In the genomic region with DNA sequence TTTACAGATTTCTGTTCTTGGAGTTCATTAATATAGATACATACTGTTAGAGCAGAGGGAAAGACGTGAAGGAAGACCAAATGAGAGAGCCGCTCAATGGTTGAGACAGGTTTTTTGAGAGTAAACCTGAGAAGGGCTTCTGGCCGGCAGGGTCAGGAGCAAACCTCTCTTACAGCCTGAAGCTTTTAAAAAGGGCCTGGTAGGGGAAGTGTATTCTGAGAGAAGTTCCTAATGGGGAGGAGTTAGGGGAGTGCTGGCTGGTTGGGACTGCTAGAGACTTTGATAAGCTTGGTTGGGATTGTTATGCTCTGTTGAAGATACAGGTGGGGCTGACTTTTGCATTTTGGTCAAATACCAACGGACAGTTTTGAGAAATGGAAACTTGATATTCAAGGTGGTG, we compare ENCODE assay signal across 3 cellular contexts.
TF ChIP-seq lines count a peak whose summit lies in the region.

No MANE protein-coding gene starts in this region.

TF ChIP-seq in GM23338, 12 proteins besides CTCF, POLR2A, EP300 and RAD21:
- TF ChIP-seq, protein P1, sequence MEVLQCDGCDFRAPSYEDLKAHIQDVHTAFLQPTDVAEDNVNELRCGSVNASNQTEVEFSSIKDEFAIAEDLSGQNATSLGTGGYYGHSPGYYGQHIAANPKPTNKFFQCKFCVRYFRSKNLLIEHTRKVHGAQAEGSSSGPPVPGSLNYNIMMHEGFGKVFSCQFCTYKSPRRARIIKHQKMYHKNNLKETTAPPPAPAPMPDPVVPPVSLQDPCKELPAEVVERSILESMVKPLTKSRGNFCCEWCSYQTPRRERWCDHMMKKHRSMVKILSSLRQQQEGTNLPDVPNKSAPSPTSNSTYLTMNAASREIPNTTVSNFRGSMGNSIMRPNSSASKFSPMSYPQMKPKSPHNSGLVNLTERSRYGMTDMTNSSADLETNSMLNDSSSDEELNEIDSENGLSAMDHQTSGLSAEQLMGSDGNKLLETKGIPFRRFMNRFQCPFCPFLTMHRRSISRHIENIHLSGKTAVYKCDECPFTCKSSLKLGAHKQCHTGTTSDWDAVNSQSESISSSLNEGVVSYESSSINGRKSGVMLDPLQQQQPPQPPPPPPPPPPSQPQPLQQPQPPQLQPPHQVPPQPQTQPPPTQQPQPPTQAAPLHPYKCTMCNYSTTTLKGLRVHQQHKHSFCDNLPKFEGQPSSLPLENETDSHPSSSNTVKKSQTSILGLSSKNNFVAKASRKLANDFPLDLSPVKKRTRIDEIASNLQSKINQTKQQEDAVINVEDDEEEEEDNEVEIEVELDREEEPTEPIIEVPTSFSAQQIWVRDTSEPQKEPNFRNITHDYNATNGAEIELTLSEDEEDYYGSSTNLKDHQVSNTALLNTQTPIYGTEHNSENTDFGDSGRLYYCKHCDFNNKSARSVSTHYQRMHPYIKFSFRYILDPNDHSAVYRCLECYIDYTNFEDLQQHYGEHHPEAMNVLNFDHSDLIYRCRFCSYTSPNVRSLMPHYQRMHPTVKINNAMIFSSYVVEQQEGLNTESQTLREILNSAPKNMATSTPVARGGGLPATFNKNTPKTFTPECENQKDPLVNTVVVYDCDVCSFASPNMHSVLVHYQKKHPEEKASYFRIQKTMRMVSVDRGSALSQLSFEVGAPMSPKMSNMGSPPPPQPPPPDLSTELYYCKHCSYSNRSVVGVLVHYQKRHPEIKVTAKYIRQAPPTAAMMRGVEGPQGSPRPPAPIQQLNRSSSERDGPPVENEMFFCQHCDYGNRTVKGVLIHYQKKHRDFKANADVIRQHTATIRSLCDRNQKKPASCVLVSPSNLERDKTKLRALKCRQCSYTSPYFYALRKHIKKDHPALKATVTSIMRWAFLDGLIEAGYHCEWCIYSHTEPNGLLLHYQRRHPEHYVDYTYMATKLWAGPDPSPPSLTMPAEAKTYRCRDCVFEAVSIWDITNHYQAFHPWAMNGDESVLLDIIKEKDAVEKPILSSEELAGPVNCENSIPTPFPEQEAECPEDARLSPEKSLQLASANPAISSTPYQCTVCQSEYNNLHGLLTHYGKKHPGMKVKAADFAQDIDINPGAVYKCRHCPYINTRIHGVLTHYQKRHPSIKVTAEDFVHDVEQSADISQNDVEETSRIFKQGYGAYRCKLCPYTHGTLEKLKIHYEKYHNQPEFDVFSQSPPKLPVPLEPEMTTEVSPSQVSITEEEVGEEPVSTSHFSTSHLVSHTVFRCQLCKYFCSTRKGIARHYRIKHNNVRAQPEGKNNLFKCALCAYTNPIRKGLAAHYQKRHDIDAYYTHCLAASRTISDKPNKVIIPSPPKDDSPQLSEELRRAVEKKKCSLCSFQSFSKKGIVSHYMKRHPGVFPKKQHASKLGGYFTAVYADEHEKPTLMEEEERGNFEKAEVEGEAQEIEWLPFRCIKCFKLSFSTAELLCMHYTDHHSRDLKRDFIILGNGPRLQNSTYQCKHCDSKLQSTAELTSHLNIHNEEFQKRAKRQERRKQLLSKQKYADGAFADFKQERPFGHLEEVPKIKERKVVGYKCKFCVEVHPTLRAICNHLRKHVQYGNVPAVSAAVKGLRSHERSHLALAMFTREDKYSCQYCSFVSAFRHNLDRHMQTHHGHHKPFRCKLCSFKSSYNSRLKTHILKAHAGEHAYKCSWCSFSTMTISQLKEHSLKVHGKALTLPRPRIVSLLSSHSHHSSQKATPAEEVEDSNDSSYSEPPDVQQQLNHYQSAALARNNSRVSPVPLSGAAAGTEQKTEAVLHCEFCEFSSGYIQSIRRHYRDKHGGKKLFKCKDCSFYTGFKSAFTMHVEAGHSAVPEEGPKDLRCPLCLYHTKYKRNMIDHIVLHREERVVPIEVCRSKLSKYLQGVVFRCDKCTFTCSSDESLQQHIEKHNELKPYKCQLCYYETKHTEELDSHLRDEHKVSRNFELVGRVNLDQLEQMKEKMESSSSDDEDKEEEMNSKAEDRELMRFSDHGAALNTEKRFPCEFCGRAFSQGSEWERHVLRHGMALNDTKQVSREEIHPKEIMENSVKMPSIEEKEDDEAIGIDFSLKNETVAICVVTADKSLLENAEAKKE (CRISPR knock-in tag; IDR thresholded peaks at IDR 0.05) = peak; percentile 65; the same call in 1 of the 2 replicates
- TF ChIP-seq, protein P2, sequence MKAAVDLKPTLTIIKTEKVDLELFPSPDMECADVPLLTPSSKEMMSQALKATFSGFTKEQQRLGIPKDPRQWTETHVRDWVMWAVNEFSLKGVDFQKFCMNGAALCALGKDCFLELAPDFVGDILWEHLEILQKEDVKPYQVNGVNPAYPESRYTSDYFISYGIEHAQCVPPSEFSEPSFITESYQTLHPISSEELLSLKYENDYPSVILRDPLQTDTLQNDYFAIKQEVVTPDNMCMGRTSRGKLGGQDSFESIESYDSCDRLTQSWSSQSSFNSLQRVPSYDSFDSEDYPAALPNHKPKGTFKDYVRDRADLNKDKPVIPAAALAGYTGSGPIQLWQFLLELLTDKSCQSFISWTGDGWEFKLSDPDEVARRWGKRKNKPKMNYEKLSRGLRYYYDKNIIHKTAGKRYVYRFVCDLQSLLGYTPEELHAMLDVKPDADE (IDR thresholded peaks at IDR 0.05) = no peak

TF ChIP-seq in WTC11, 78 proteins besides CTCF, POLR2A, EP300 and RAD21 (continued from another document):
- TF ChIP-seq, protein P3, sequence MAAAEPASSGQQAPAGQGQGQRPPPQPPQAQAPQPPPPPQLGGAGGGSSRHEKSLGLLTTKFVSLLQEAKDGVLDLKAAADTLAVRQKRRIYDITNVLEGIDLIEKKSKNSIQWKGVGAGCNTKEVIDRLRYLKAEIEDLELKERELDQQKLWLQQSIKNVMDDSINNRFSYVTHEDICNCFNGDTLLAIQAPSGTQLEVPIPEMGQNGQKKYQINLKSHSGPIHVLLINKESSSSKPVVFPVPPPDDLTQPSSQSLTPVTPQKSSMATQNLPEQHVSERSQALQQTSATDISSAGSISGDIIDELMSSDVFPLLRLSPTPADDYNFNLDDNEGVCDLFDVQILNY (CRISPR knock-in tag; IDR thresholded peaks at IDR 0.05) = no peak
- TF ChIP-seq, protein P4, sequence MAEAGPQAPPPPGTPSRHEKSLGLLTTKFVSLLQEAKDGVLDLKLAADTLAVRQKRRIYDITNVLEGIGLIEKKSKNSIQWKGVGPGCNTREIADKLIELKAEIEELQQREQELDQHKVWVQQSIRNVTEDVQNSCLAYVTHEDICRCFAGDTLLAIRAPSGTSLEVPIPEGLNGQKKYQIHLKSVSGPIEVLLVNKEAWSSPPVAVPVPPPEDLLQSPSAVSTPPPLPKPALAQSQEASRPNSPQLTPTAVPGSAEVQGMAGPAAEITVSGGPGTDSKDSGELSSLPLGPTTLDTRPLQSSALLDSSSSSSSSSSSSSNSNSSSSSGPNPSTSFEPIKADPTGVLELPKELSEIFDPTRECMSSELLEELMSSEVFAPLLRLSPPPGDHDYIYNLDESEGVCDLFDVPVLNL (CRISPR knock-in tag; IDR thresholded peaks at IDR 0.05; ENCODE audit: borderline replicate concordance, low read depth) = no peak

TF ChIP-seq in SK-N-SH treated with all-trans-retinoic acid at 6 μM for 48 hours, 23 proteins besides CTCF, POLR2A, EP300 and RAD21 (continued from another document):
- TF ChIP-seq, protein P5, sequence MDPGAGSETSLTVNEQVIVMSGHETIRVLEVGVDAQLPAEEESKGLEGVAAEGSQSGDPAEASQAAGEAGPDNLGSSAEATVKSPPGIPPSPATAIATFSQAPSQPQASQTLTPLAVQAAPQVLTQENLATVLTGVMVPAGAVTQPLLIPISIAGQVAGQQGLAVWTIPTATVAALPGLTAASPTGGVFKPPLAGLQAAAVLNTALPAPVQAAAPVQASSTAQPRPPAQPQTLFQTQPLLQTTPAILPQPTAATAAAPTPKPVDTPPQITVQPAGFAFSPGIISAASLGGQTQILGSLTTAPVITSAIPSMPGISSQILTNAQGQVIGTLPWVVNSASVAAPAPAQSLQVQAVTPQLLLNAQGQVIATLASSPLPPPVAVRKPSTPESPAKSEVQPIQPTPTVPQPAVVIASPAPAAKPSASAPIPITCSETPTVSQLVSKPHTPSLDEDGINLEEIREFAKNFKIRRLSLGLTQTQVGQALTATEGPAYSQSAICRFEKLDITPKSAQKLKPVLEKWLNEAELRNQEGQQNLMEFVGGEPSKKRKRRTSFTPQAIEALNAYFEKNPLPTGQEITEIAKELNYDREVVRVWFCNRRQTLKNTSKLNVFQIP (CRISPR knock-in tag; IDR thresholded peaks at IDR 0.05; ENCODE audit: borderline replicate concordance, low read depth) = no peak
